In the genomic region with DNA sequence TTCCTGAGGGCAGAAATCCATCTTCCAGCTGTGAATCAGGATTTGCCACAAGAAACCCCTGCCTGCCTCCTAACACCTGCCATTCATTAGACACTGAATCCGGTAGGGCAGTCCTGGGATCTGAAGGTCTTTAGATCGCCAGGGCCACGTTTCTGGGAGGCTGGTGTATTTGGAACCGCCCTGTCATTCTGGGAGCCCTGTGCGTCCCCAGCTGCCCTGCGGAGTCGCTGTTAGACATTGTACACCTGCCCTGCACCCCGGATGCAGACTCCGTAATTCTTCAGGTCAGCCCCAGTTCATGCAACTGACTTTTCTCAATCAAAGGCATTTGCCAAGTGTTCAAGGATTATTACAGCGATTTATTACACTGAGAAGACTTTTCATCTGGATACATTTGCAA, we compare ENCODE assay signal across 14 cellular contexts.
DNase-seq lines count a peak whose midpoint lies in the region; ATAC-seq and TF ChIP-seq lines count a peak whose summit lies in the region.
"Had no signal": no experiment of that assay in that cellular context is flagged by ENCODE, and none has a peak within 500 bp of the region (broad histone marks: within the 10 kb centered on the region; RNA-seq: fewer than 3 reads in every experiment).

No MANE protein-coding gene starts in this region.

- H3K36me3 ChIP-seq in GM23338 (ENCODE audit: insufficient read depth) (no peaks in the 10 kb centered on the region), H7 (replicated peaks; ENCODE audit: control insufficient read depth, insufficient read depth, low read length) (no peaks in the 10 kb centered on the region), WERI-Rb-1 (no peaks in the 10 kb centered on the region)
- H3K36me3 ChIP-seq: BE2C had no signal

- peaks cover 9% of the 10 kb centered on the region; the same call in 1 of the 3 replicates for H3K36me3 Mint-ChIP-seq in GM23338 (ENCODE audit: low read depth)
- H3K36me3 Mint-ChIP-seq: CD4-positive, alpha-beta memory T cell had no signal

- H3K27me3 ChIP-seq in GM23338 (ENCODE audit: insufficient read depth) = no peaks in the 10 kb centered on the region
- H3K27me3 ChIP-seq in H7 (ENCODE audit: control insufficient read depth, insufficient read depth, low read length) = no peaks in the 10 kb centered on the region
- no peaks in the 10 kb centered on the region for H3K27me3 ChIP-seq in WERI-Rb-1 (ENCODE audit: insufficient read depth, low read depth, severe bottlenecking)
- H3K27me3 ChIP-seq: BE2C had no signal

- no peak for TF ChIP-seq CTCF in GM23338 (conservative IDR thresholded peaks at IDR 0.05; ENCODE audit: low read depth in 2 of 2)
- TF ChIP-seq CTCF in WERI-Rb-1 (IDR thresholded peaks at IDR 0.05; ENCODE audit: low read depth, low read length) = peak; percentile 29

- H3K27me3 Mint-ChIP-seq in GM23338 (ENCODE audit: insufficient read depth, low read depth, poor library complexity) = peaks cover 2% of the 10 kb centered on the region

- peaks cover 19% of the 10 kb centered on the region for H3K4me1 Mint-ChIP-seq in GM23338
- H3K4me1 Mint-ChIP-seq: CD4-positive, alpha-beta memory T cell had no signal

- H3K27ac ChIP-seq in GM23338 (ENCODE audit: low read depth) (no peak overlapping the region), WERI-Rb-1 (no peak overlapping the region)
- H3K27ac ChIP-seq: A549, C4-2B had no signal

- no peaks in the 10 kb centered on the region for H4K20me1 ChIP-seq in GM23338 (replicated peaks; ENCODE audit: insufficient read depth)

- no peak for DNase-seq in GM23338 (ENCODE audit: low spot score)
- DNase-seq in H7 = peak; percentile 6
- peak; percentile 91 for DNase-seq in WERI-Rb-1
- DNase-seq in left kidney (ENCODE audit: low read depth, low spot score) = peak; percentile 35
- DNase-seq in NCI-H774 (lab: John Stamatoyannopoulos, UW) = no peak
- no peak for DNase-seq in SHP77 treated with DMSO at 0.1 percent for 48 hours (lab: John Stamatoyannopoulos, UW)
- no peak for DNase-seq in stimulated activated CD4-positive, alpha-beta T cell treated with anti-CD3 and anti-CD28 coated beads, Interleukin-4, amount 100 ng/mL, for 1 hour
- DNase-seq: BE2C; CD4-positive, alpha-beta memory T cell; DMS79; GOT3 had no signal

- H3F3A ChIP-seq in GM23338 (replicated peaks; ENCODE audit: low read depth) = no peaks in the 10 kb centered on the region

- H3K9me3 Mint-ChIP-seq in GM23338 = peaks cover 13% of the 10 kb centered on the region; the same call in 2 of the 3 replicates

- no peak overlapping the region for H3K27ac Mint-ChIP-seq in GM23338
- H3K27ac Mint-ChIP-seq: CD4-positive, alpha-beta memory T cell had no signal

- H3K79me2 ChIP-seq in GM23338 (replicated peaks; ENCODE audit: insufficient read depth) = no peaks in the 10 kb centered on the region

- H3K4me3 Mint-ChIP-seq in GM23338 = no peak overlapping the region
- H3K4me3 Mint-ChIP-seq: CD4-positive, alpha-beta memory T cell had no signal

- H2AFZ ChIP-seq in GM23338 = no peak overlapping the region

- H3K4me1 ChIP-seq in GM23338 (ENCODE audit: insufficient read depth) = no peaks in the 10 kb centered on the region
- H3K4me1 ChIP-seq: A549, BE2C had no signal

- H3K4me2 ChIP-seq in GM23338 = peak overlapping the region; percentile 35; the same call in 1 of the 2 replicates
- H3K4me2 ChIP-seq: A549 had no signal

- H3K4me3 ChIP-seq in GM23338 = no peak overlapping the region
- no peak overlapping the region for H3K4me3 ChIP-seq in H7 (ENCODE audit: insufficient read depth, low read depth, low read length)
- peak overlapping the region; percentile 19; the same call in 1 of the 2 replicates for H3K4me3 ChIP-seq in WERI-Rb-1 (ENCODE audit: low read depth, low read length)
- H3K4me3 ChIP-seq: A549, GM12878 had no signal

- peaks cover 9% of the 10 kb centered on the region for H3K9me2 ChIP-seq in GM23338 (ENCODE audit: insufficient read depth)

- peaks cover 4% of the 10 kb centered on the region for H3K9me3 ChIP-seq in WERI-Rb-1 (ENCODE audit: severe bottlenecking)
- H3K9me3 ChIP-seq: A549, BE2C had no signal

- ATAC-seq in GM23338 = peak; percentile 45
- ATAC-seq: A549, GM12878 had no signal

TF ChIP-seq in GM23338, 12 proteins besides CTCF, POLR2A, EP300 and RAD21 (continues in another document):
- TF ChIP-seq, protein P1, sequence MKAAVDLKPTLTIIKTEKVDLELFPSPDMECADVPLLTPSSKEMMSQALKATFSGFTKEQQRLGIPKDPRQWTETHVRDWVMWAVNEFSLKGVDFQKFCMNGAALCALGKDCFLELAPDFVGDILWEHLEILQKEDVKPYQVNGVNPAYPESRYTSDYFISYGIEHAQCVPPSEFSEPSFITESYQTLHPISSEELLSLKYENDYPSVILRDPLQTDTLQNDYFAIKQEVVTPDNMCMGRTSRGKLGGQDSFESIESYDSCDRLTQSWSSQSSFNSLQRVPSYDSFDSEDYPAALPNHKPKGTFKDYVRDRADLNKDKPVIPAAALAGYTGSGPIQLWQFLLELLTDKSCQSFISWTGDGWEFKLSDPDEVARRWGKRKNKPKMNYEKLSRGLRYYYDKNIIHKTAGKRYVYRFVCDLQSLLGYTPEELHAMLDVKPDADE (IDR thresholded peaks at IDR 0.05) = no peak
- TF ChIP-seq EZH2phosphoT487 (IDR thresholded peaks at IDR 0.05; ENCODE audit: unreplicated experiment) = no peak
- TF ChIP-seq, protein P2, sequence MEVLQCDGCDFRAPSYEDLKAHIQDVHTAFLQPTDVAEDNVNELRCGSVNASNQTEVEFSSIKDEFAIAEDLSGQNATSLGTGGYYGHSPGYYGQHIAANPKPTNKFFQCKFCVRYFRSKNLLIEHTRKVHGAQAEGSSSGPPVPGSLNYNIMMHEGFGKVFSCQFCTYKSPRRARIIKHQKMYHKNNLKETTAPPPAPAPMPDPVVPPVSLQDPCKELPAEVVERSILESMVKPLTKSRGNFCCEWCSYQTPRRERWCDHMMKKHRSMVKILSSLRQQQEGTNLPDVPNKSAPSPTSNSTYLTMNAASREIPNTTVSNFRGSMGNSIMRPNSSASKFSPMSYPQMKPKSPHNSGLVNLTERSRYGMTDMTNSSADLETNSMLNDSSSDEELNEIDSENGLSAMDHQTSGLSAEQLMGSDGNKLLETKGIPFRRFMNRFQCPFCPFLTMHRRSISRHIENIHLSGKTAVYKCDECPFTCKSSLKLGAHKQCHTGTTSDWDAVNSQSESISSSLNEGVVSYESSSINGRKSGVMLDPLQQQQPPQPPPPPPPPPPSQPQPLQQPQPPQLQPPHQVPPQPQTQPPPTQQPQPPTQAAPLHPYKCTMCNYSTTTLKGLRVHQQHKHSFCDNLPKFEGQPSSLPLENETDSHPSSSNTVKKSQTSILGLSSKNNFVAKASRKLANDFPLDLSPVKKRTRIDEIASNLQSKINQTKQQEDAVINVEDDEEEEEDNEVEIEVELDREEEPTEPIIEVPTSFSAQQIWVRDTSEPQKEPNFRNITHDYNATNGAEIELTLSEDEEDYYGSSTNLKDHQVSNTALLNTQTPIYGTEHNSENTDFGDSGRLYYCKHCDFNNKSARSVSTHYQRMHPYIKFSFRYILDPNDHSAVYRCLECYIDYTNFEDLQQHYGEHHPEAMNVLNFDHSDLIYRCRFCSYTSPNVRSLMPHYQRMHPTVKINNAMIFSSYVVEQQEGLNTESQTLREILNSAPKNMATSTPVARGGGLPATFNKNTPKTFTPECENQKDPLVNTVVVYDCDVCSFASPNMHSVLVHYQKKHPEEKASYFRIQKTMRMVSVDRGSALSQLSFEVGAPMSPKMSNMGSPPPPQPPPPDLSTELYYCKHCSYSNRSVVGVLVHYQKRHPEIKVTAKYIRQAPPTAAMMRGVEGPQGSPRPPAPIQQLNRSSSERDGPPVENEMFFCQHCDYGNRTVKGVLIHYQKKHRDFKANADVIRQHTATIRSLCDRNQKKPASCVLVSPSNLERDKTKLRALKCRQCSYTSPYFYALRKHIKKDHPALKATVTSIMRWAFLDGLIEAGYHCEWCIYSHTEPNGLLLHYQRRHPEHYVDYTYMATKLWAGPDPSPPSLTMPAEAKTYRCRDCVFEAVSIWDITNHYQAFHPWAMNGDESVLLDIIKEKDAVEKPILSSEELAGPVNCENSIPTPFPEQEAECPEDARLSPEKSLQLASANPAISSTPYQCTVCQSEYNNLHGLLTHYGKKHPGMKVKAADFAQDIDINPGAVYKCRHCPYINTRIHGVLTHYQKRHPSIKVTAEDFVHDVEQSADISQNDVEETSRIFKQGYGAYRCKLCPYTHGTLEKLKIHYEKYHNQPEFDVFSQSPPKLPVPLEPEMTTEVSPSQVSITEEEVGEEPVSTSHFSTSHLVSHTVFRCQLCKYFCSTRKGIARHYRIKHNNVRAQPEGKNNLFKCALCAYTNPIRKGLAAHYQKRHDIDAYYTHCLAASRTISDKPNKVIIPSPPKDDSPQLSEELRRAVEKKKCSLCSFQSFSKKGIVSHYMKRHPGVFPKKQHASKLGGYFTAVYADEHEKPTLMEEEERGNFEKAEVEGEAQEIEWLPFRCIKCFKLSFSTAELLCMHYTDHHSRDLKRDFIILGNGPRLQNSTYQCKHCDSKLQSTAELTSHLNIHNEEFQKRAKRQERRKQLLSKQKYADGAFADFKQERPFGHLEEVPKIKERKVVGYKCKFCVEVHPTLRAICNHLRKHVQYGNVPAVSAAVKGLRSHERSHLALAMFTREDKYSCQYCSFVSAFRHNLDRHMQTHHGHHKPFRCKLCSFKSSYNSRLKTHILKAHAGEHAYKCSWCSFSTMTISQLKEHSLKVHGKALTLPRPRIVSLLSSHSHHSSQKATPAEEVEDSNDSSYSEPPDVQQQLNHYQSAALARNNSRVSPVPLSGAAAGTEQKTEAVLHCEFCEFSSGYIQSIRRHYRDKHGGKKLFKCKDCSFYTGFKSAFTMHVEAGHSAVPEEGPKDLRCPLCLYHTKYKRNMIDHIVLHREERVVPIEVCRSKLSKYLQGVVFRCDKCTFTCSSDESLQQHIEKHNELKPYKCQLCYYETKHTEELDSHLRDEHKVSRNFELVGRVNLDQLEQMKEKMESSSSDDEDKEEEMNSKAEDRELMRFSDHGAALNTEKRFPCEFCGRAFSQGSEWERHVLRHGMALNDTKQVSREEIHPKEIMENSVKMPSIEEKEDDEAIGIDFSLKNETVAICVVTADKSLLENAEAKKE (CRISPR knock-in tag; IDR thresholded peaks at IDR 0.05) = no peak
- TF ChIP-seq STAT1 (IDR thresholded peaks at IDR 0.05; ENCODE audit: unreplicated experiment) = no peak
- TF ChIP-seq EZH2 (IDR thresholded peaks at IDR 0.05; ENCODE audit: low read depth, unreplicated experiment) = no peak

Comparison
In these comparisons a context has a peak if more than half of its experiments do, and no peak if none do; other contexts are left out.
1. DNase-seq: peak in H7 (single experiment), WERI-Rb-1 (single experiment) and left kidney (single experiment); none in GM23338 (single experiment), NCI-H774 (single experiment), SHP77 treated with DMSO at 0.1 percent for 48 hours (single experiment) and stimulated activated CD4-positive, alpha-beta T cell treated with anti-CD3 and anti-CD28 coated beads, Interleukin-4, amount 100 ng/mL, for 1 hour (single experiment).